14 cellular contexts compared by ENCODE assay signal in the genomic region with DNA sequence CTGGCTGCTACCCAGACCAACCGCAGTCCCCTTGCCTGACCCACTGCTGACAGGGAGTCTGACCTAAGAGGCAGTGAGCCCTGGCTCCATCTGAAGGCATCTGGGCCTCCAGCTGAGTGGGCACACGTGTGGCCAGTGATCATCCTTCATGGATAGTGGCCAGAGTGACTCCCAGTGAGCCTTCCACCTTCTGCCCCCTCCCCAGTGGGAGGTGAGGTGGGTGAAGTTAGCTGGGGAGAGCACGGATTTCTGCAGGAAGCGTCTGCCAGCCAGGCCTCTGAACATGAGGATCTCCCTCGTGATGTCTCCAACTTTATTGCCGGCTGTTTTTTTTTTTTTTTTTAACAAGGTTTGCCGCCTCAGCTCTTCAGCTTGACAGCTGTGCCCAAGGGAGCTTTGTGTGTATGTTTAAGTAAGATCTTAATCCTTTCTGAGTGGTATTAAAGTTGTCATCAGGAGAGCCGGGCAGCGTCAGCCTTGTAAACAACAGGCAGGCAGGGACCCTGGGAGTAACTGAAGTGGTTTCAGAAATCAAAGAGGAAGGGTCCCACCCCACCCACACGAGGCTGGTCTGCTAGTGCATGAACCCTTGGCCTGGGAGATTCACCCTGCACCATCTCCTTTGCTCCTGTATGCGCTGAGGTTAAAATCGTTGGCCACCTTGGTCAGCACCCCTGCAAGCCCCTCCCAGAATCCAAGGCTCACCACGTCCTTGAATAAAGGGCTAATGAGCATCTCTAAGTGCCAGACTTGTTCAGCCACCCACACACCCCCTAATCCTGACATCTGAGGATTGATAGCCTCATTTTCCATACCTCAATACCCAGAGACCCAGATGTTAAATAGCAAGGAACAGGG. TPM values are rescaled to one million over a fixed set of nuclear protein-coding genes. Genes with fewer than 3 reads are reported as not detected.
DNase-seq lines count a peak whose midpoint lies in the region; ATAC-seq, FAIRE-seq and TF ChIP-seq lines count a peak whose summit lies in the region.
"Had no signal": no experiment of that assay in that cellular context is flagged by ENCODE, and none has a peak within 500 bp of the region (broad histone marks: within the 10 kb centered on the region; RNA-seq: fewer than 3 reads in every experiment).

No MANE protein-coding gene starts in this region.

- H3K27me3 ChIP-seq in H1 (replicated peaks in 1 of 4; ENCODE audit: control insufficient read depth in 3 of 4, extremely low read depth in 1 of 4, insufficient read depth in 3 of 4, low read length in 3 of 4) (no peaks in the 10 kb centered on the region), upper lobe of left lung (no peaks in the 10 kb centered on the region)

- no peak overlapping the region for H2BK120ac ChIP-seq in H1 (replicated peaks; ENCODE audit: low read depth, low read length)

- DNase-seq in NCI-H2107 treated with DMSO at 0.1 percent for 48 hours (lab: John Stamatoyannopoulos, UW; ENCODE audit: unreplicated experiment) (peak; percentile 25), NCI-H2107 (lab: John Stamatoyannopoulos, UW) (no peak), NCI-H2171 treated with DMSO at 0.1 percent for 48 hours (lab: John Stamatoyannopoulos, UW) (peak; percentile 89), H1 (ENCODE audit: low read depth in 1 of 2, low spot score in 2 of 2) (no peak), retinal pigment epithelial cell (ENCODE audit: low read depth) (peak; percentile 84), upper lobe of left lung (no peak), MV-4-11 (lab: John Stamatoyannopoulos, UW) (no peak), superior temporal gyrus (ENCODE audit: extremely low spot score) (no peak)
- DNase-seq: activated effector memory CD4-positive, alpha-beta T cell treated with anti-CD3 and anti-CD28 coated beads, Interleukin-2, amount 50 U/mL, for 16 hours; H7; mammary epithelial cell; occipital lobe had no signal

- POLR2A ChIA-PET in H1 (lab: Charles Lee; ENCODE audit: partially characterized antibody), result interaction anchor here (0.6 to 1.6 kb wide), 3 partner anchors 9 to 17 kb away, joined by 3 to 4 read pairs (median 3); no protein-coding TSS in a partner anchor

- H2BK15ac ChIP-seq in H1 (ENCODE audit: low read length), result peak overlapping the region; percentile 92

- no peaks in the 10 kb centered on the region for H4K20me1 ChIP-seq in H1 (replicated peaks in 1 of 2; ENCODE audit: control insufficient read depth in 1 of 2, insufficient read depth in 2 of 2, low read length in 2 of 2)

- no peak overlapping the region for H3K4me3 ChIP-seq in H1 (ENCODE audit: extremely low read depth in 1 of 4, insufficient read depth in 2 of 4, low read depth in 3 of 4, low read length in 4 of 4)
- no peak overlapping the region for H3K4me3 ChIP-seq in retinal pigment epithelial cell (ENCODE audit: low read length)
- H3K4me3 ChIP-seq in upper lobe of left lung, result no peak overlapping the region
- H3K4me3 ChIP-seq: smooth muscle cell had no signal

- no peak for ATAC-seq in upper lobe of left lung (ENCODE audit: low FRiP score in 2 of 2)

- H3K4ac ChIP-seq in H1 (replicated peaks; ENCODE audit: insufficient read length, low read depth, low read length), result no peak overlapping the region

- no peak overlapping the region for H4K91ac ChIP-seq in H1 (replicated peaks; ENCODE audit: insufficient read length, low read length)

- no peak overlapping the region for H2BK20ac ChIP-seq in H1 (ENCODE audit: low read length)

- TF ChIP-seq POLR2A in H1 (IDR thresholded peaks at IDR 0.05; ENCODE audit: control extremely low read depth in 1 of 2, low read depth in 2 of 2, low read length in 2 of 2) (no peak), upper lobe of left lung (IDR thresholded peaks at IDR 0.05) (no peak)

- H3K14ac ChIP-seq in H1 (ENCODE audit: insufficient read length), result no peak overlapping the region

- H2AFZ ChIP-seq in H1 (ENCODE audit: low read length), result no peak overlapping the region

- 89% methylated on average over 13 of the region's 13 CpGs; no CpG with 5 or more reads in 1 of the 2 experiments for WGBS in H1 (ENCODE audit: extremely low coverage in 1 of 2, insufficient coverage in 1 of 2, insufficient read length in 1 of 2, insufficient replicate concordance in 2 of 2, low coverage in 1 of 2, low lambda C conversion rate in 2 of 2, missing lambda C conversion rate in 1 of 2), 2 experiments
- 49 to 60% methylated on average over 11 to 13 of the region's 13 CpGs for WGBS in upper lobe of left lung, 2 donors

- no peak for TF ChIP-seq RAD21 in H1 (IDR thresholded peaks at IDR 0.05 in 1 of 2, conservative IDR thresholded peaks at IDR 0.05 in 1 of 2; ENCODE audit: low read depth in 2 of 2, low read length in 2 of 2)

- peak overlapping the region; percentile 25; the same call in 1 of the 2 replicates for H3K18ac ChIP-seq in H1 (ENCODE audit: extremely low read depth, low read length)

- H2AK5ac ChIP-seq in H1 (ENCODE audit: low read depth, low read length), result no peak overlapping the region

- CTCF ChIA-PET in H1 (lab: Charles Lee; ENCODE audit: partially characterized antibody), result interaction anchor here (0.7 to 2.2 kb wide), 7 partner anchors 12 to 114 kb away, joined by 3 to 6 read pairs (median 4); no protein-coding TSS in a partner anchor

- H3K27ac ChIP-seq in H1 (ENCODE audit: low read depth, low read length), result no peak overlapping the region
- H3K27ac ChIP-seq in upper lobe of left lung, result no peak overlapping the region

- H3K9ac ChIP-seq in H1 (replicated peaks in 1 of 4; ENCODE audit: extremely low read depth in 1 of 4, low read depth in 3 of 4, low read length in 3 of 4), result no peak overlapping the region

- TF ChIP-seq EP300 in H1 (IDR thresholded peaks at IDR 0.05; ENCODE audit: borderline replicate concordance in 1 of 2, low read depth in 2 of 2, low read length in 2 of 2) (no peak), upper lobe of left lung (IDR thresholded peaks at IDR 0.05) (no peak)

- H3K56ac ChIP-seq in H1 (replicated peaks; ENCODE audit: insufficient read length, low read depth, low read length), result no peak overlapping the region

- no peaks in the 10 kb centered on the region for H3K23me2 ChIP-seq in H1 (ENCODE audit: low read depth, low read length)

- H2BK12ac ChIP-seq in H1 (ENCODE audit: low read depth, low read length), result 0 out of 2 replicates have a peak overlapping the region, but pooled peaks have one; percentile 65

- no peak overlapping the region for H3K23ac ChIP-seq in H1 (ENCODE audit: insufficient read length)

- H3K79me2 ChIP-seq in H1 (ENCODE audit: control insufficient read depth in 1 of 2, insufficient read depth in 2 of 2, low read length in 2 of 2), result no peaks in the 10 kb centered on the region

- H3K9me3 ChIP-seq in H1 (ENCODE audit: insufficient read depth in 2 of 2, low read depth in 1 of 2, low read length in 1 of 2) (no peaks in the 10 kb centered on the region), upper lobe of left lung (no peaks in the 10 kb centered on the region)
- H3K9me3 ChIP-seq: Caco-2 had no signal

- H3K4me2 ChIP-seq in H1 (ENCODE audit: insufficient read depth in 1 of 2, low read depth in 2 of 2, low read length in 2 of 2), result no peak overlapping the region
- H3K4me2 ChIP-seq: smooth muscle cell had no signal

- FAIRE-seq in H1 (lab: Jason Lieb, UNC), result no peak

- peak overlapping the region; percentile 27; the same call in 1 of the 2 replicates for H2BK5ac ChIP-seq in H1 (ENCODE audit: low read depth, low read length)

- TF ChIP-seq CTCF in H1 (IDR thresholded peaks at IDR 0.05; ENCODE audit: control extremely low read depth in 1 of 3, insufficient read depth in 1 of 3, low read depth in 1 of 3, low read length in 3 of 3) (no peak), retinal pigment epithelial cell (conservative IDR thresholded peaks at IDR 0.05; ENCODE audit: low read depth, low read length) (no peak), upper lobe of left lung (IDR thresholded peaks at IDR 0.05) (no peak)

- H3K79me1 ChIP-seq in H1 (ENCODE audit: low read depth, low read length), result no peaks in the 10 kb centered on the region

- no peak overlapping the region for H4K5ac ChIP-seq in H1 (ENCODE audit: insufficient read length, low read depth, low read length)

- peaks cover 0 to 29% (median 0%) of the 10 kb centered on the region in 4 experiments; a peak in 3 of 8 replicates for H3K36me3 ChIP-seq in H1 (ENCODE audit: control insufficient read depth in 2 of 4, insufficient read depth in 4 of 4, low read length in 3 of 4)
- H3K36me3 ChIP-seq in upper lobe of left lung, result no peaks in the 10 kb centered on the region

- H3K4me1 ChIP-seq in H1 (replicated peaks in 1 of 4; ENCODE audit: control insufficient read depth in 3 of 4, insufficient read depth in 4 of 4, low read length in 3 of 4), result peaks cover 9 to 29% (median 11%) of the 10 kb centered on the region in 4 experiments
- no peaks in the 10 kb centered on the region for H3K4me1 ChIP-seq in upper lobe of left lung

- no peak overlapping the region for H4K8ac ChIP-seq in H1 (ENCODE audit: extremely low read depth, insufficient read depth, low read length)

RNA-seq across cellular contexts. Expression of a gene that starts 33.3 kb away (rescaled TPM):
- 11.8 and 12.2 TPM in 2 replicates for total RNA-seq in H1 (2021; fragmentation: NEBNext Ultra II Directional; extraction: Animal tissue kit (Norgen Biotek cat#: 25700))
- polyA plus RNA-seq in H1 (2011; rRNA removed), result 9.6 and 15.9 TPM in 2 replicates
- polyA plus RNA-seq in H1 (2011; cell fraction: cytosol; rRNA removed), result 12.9 TPM
- 19.8 TPM for polyA plus RNA-seq in H1 (2011; cell fraction: nucleus; rRNA removed)
- 10.2 to 14.8 TPM (median 13.4 TPM) in 4 replicates for polyA plus RNA-seq in H1 (2012, experiment 1 of 2)
- 8.6 TPM for polyA plus RNA-seq in H1 (2012, experiment 2 of 2)
- polyA plus RNA-seq in H1 (2013, experiment 1 of 2), result 2.7 TPM
- polyA plus RNA-seq in H1 (2013, experiment 2 of 2), result 2.7 TPM
- polyA minus RNA-seq in H1 (2011; rRNA and poly(A)+ RNA removed), result 15.4 and 19.0 TPM in 2 replicates
- polyA minus RNA-seq in H1 (2011; cell fraction: cytosol; rRNA and poly(A)+ RNA removed), result 8.8 TPM
- polyA minus RNA-seq in H1 (2011; cell fraction: nucleus; rRNA and poly(A)+ RNA removed), result 12.4 TPM
- total RNA-seq in upper lobe of left lung, result 1 to 10 TPM in 1 of 6 donors, under 1 TPM in 1, not detected in 4; 0.47 to 1.2 TPM
- total RNA-seq: Caco-2, mammary epithelial cell, smooth muscle cell had no signal
- polyA plus RNA-seq: smooth muscle cell had no signal

RNA-seq across cellular contexts. Expression of a gene that starts 43.0 kb away (rescaled TPM):
- total RNA-seq in H1 (2021; fragmentation: NEBNext Ultra II Directional; extraction: Animal tissue kit (Norgen Biotek cat#: 25700)), result 35.4 and 42.6 TPM in 2 replicates
- 12.0 and 15.8 TPM in 2 replicates for polyA plus RNA-seq in H1 (2011; rRNA removed)
- polyA plus RNA-seq in H1 (2011; cell fraction: cytosol; rRNA removed), result 28.3 TPM
- 17.9 TPM for polyA plus RNA-seq in H1 (2011; cell fraction: nucleus; rRNA removed)
- polyA plus RNA-seq in H1 (2012, experiment 1 of 2), result 27.6 to 38.1 TPM (median 37.1 TPM) in 4 replicates
- polyA plus RNA-seq in H1 (2012, experiment 2 of 2), result 5.0 TPM
- polyA plus RNA-seq in H1 (2013, experiment 1 of 2), result 29.9 TPM
- 28.1 TPM for polyA plus RNA-seq in H1 (2013, experiment 2 of 2)
- polyA minus RNA-seq in H1 (2011; rRNA and poly(A)+ RNA removed), result 19.6 and 23.2 TPM in 2 replicates
- 16.4 TPM for polyA minus RNA-seq in H1 (2011; cell fraction: cytosol; rRNA and poly(A)+ RNA removed)
- polyA minus RNA-seq in H1 (2011; cell fraction: nucleus; rRNA and poly(A)+ RNA removed), result 21.9 TPM
- total RNA-seq in upper lobe of left lung, result 10 to 100 TPM in 4 of 6 donors, 1 to 10 TPM in 2; 4.7 to 17.8 (median 12.9) TPM

RNA-seq across cellular contexts. Expression of a gene that starts 51.0 kb away (rescaled TPM):
- total RNA-seq in H1 (2021; fragmentation: NEBNext Ultra II Directional; extraction: Animal tissue kit (Norgen Biotek cat#: 25700)), result 254 and 268 TPM in 2 replicates
- polyA plus RNA-seq in H1 (2011; rRNA removed), result 214 and 286 TPM in 2 replicates
- 246 TPM for polyA plus RNA-seq in H1 (2011; cell fraction: cytosol; rRNA removed)
- 286 TPM for polyA plus RNA-seq in H1 (2011; cell fraction: nucleus; rRNA removed)
- 183 to 222 TPM (median 202 TPM) in 4 replicates for polyA plus RNA-seq in H1 (2012, experiment 1 of 2)
- polyA plus RNA-seq in H1 (2012, experiment 2 of 2), result 68.0 TPM
- 185 TPM for polyA plus RNA-seq in H1 (2013, experiment 1 of 2)
- 175 TPM for polyA plus RNA-seq in H1 (2013, experiment 2 of 2)
- 453 and 460 TPM in 2 replicates for polyA minus RNA-seq in H1 (2011; rRNA and poly(A)+ RNA removed)
- polyA minus RNA-seq in H1 (2011; cell fraction: cytosol; rRNA and poly(A)+ RNA removed), result 181 TPM
- 307 TPM for polyA minus RNA-seq in H1 (2011; cell fraction: nucleus; rRNA and poly(A)+ RNA removed)
- 100 to 1,000 TPM; 102 to 159 (median 129) TPM for total RNA-seq in upper lobe of left lung

Comparison
In these comparisons a context has a peak if more than half of its experiments do, and no peak if none do; other contexts are left out.
1. DNase-seq: peak in NCI-H2107 treated with DMSO at 0.1 percent for 48 hours (single experiment), NCI-H2171 treated with DMSO at 0.1 percent for 48 hours (single experiment) and retinal pigment epithelial cell (single experiment); none in NCI-H2107 (single experiment), H1 (0 of 2), upper lobe of left lung (0 of 2), MV-4-11 (single experiment) and superior temporal gyrus (single experiment).